17 cellular contexts compared by ENCODE assay signal in the genomic region with DNA sequence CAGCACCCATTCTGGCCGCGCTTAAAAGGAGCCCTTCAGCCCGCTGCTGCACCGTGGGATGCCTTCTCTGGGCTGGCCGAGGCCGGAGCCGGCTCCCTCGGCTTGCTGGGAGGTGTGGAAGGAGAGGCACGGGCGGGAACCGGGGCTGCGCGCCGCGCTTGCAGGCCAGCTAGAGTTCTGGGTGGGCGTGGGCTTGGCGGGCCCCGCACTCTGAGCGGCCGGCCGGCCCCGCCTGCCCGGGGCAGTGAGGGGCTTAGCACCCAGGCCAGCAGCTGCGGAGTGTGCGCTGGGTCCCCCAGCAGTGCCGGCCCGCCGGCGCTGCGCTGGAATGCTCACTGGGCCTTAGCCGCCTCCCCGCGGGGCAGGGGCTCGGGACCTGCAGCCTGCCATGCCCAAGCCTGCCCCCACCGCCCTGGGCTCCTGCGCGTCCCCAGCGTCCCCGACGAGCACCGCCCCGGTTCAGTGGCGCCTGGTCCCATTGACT.
DNase-seq lines count a peak whose midpoint lies in the region; ATAC-seq and TF ChIP-seq lines count a peak whose summit lies in the region.
"Had no signal": no experiment of that assay in that cellular context is flagged by ENCODE, and none has a peak within 500 bp of the region (broad histone marks: within the 10 kb centered on the region; RNA-seq: fewer than 3 reads in every experiment).

No MANE protein-coding gene starts in this region.

- H3K27ac Mint-ChIP-seq in stimulated activated naive CD8-positive, alpha-beta T cell treated with anti-CD3 and anti-CD28 coated beads, Interleukin-15, amount 100 ng/mL, for 72 hours, result no peak overlapping the region
- H3K27ac Mint-ChIP-seq: CD4-positive, alpha-beta memory T cell had no signal

- TF ChIP-seq CTCF in fibroblast of villous mesenchyme (IDR thresholded peaks at IDR 0.05; ENCODE audit: insufficient read depth, low read depth, low read length) (no peak), OCI-LY7 (conservative IDR thresholded peaks at IDR 0.05; ENCODE audit: low read length) (no peak), BE2C (IDR thresholded peaks at IDR 0.05; ENCODE audit: low read depth, low read length) (no peak)

- no peak overlapping the region for H3K4me3 Mint-ChIP-seq in stimulated activated naive CD8-positive, alpha-beta T cell treated with anti-CD3 and anti-CD28 coated beads, Interleukin-15, amount 100 ng/mL, for 72 hours
- H3K4me3 Mint-ChIP-seq: CD4-positive, alpha-beta memory T cell had no signal

- H3K4me2 ChIP-seq in OCI-LY7 (ENCODE audit: low read length), result no peak overlapping the region

- H3K4me3 ChIP-seq in fibroblast of villous mesenchyme (ENCODE audit: low read depth, low read length) (peak overlapping the region; percentile 23), OCI-LY7 (ENCODE audit: low read depth, low read length, poor library complexity, severe bottlenecking) (no peak overlapping the region), BE2C (ENCODE audit: low read depth, low read length) (no peak overlapping the region)

- intact Hi-C loops in posterior vena cava (cut with DNase I), result no loop called here
- intact Hi-C loops in OCI-LY7 (cut with micrococcal nuclease; ENCODE audit: unreplicated experiment), result no loop called here

- no peaks in the 10 kb centered on the region for H3K9me3 ChIP-seq in OCI-LY7 (ENCODE audit: low read length)
- H3K9me3 ChIP-seq in BE2C, result no peaks in the 10 kb centered on the region

- no peaks in the 10 kb centered on the region for H3K36me3 ChIP-seq in OCI-LY7 (ENCODE audit: insufficient read depth, low read length)
- no peaks in the 10 kb centered on the region for H3K36me3 ChIP-seq in BE2C

- CTCF ChIA-PET in OCI-LY7 (lab: Charles Lee; ENCODE audit: unreplicated experiment), result no interaction called here

- H3K27me3 ChIP-seq in BE2C, result no peaks in the 10 kb centered on the region

- DNase-seq in stimulated activated naive CD8-positive, alpha-beta T cell treated with anti-CD3 and anti-CD28 coated beads, Interleukin-15, amount 100 ng/mL, for 72 hours, result no peak
- no peak for DNase-seq in stimulated activated naive CD8-positive, alpha-beta T cell treated with anti-CD3 and anti-CD28 coated beads, Interleukin-15, Interleukin-2, amounts not matched to agents 100 U/mL and 50 U/mL, for 24 hours
- DNase-seq in fibroblast of villous mesenchyme (ENCODE audit: low read depth) (no peak), posterior vena cava (ENCODE audit: low spot score) (peak; percentile 77), OCI-LY7 (ENCODE audit: low spot score) (no peak), T-helper 9 cell (no peak), BE2C (no peak)
- DNase-seq: CD4-positive, alpha-beta memory T cell; DMS153; GOT3; IMR-90; NCI-H1417 treated with DMSO at 0.1 percent for 48 hours; NCI-H187 treated with DMSO at 0.1 percent for 48 hours; NCI-H2227 treated with DMSO at 0.1 percent for 48 hours; NCI-H524 had no signal

- H2AFZ ChIP-seq in OCI-LY7 (ENCODE audit: low read length), result no peak overlapping the region

- H4K20me1 ChIP-seq in OCI-LY7 (ENCODE audit: insufficient read depth, low read length), result no peaks in the 10 kb centered on the region

- no peaks in the 10 kb centered on the region for H3K79me2 ChIP-seq in OCI-LY7 (ENCODE audit: insufficient read depth, low read depth, low read length)

- no peak overlapping the region for H3K27ac ChIP-seq in OCI-LY7 (ENCODE audit: low read depth, low read length, poor library complexity, severe bottlenecking)
- H3K27ac ChIP-seq: HL-60 had no signal

- H3K27me3 Mint-ChIP-seq in stimulated activated naive CD8-positive, alpha-beta T cell treated with anti-CD3 and anti-CD28 coated beads, Interleukin-15, amount 100 ng/mL, for 72 hours, result no peaks in the 10 kb centered on the region
- H3K27me3 Mint-ChIP-seq: CD4-positive, alpha-beta memory T cell had no signal

- no TSS peak for BruUV-seq in OCI-LY7 (replicated peaks; lab: Mats Ljungman, UMichigan)

- peak; percentile 45 for ATAC-seq in stimulated activated naive CD8-positive, alpha-beta T cell treated with anti-CD3 and anti-CD28 coated beads, Interleukin-15, amount 100 ng/mL, for 72 hours
- ATAC-seq in stimulated activated naive CD8-positive, alpha-beta T cell treated with anti-CD3 and anti-CD28 coated beads, Interleukin-15, Interleukin-2, amounts not matched to agents 100 U/mL and 50 U/mL, for 24 hours, result no peak
- ATAC-seq: Panc1 had no signal

- H3K4me1 ChIP-seq in OCI-LY7 (ENCODE audit: insufficient read depth, low read length, poor library complexity, severe bottlenecking) (no peaks in the 10 kb centered on the region), BE2C (no peaks in the 10 kb centered on the region)

- no peaks in the 10 kb centered on the region for H3K4me1 Mint-ChIP-seq in stimulated activated naive CD8-positive, alpha-beta T cell treated with anti-CD3 and anti-CD28 coated beads, Interleukin-15, amount 100 ng/mL, for 72 hours
- H3K4me1 Mint-ChIP-seq: CD4-positive, alpha-beta memory T cell had no signal

- peaks cover 8 to 12% of the 10 kb centered on the region in 2 donors for H3K9me3 Mint-ChIP-seq in stimulated activated naive CD8-positive, alpha-beta T cell treated with anti-CD3 and anti-CD28 coated beads, Interleukin-15, amount 100 ng/mL, for 72 hours

- POLR2A ChIA-PET in OCI-LY7 (lab: Charles Lee), result no interaction called here

- H3K9me2 ChIP-seq in OCI-LY7 (ENCODE audit: insufficient read depth, low read length), result no peaks in the 10 kb centered on the region
